1 cellular context compared by ENCODE assay signal in genomic region chr13:100694722-100695644, GRCh38.
TF ChIP-seq lines count a peak whose summit lies in the region.

No MANE protein-coding gene starts in this region.

TF ChIP-seq in GM23338, 12 proteins besides CTCF, POLR2A, EP300 and RAD21 (continued from another document):
- TF ChIP-seq POLR2AphosphoS5 (IDR thresholded peaks at IDR 0.05; ENCODE audit: low read depth): no peak
